ENCODE assay signal across 9 cellular contexts in genomic region chr3:17195856-17196604, GRCh38.
DNase-seq lines count a peak whose midpoint lies in the region; ATAC-seq and TF ChIP-seq lines count a peak whose summit lies in the region.
"Had no signal": no experiment of that assay in that cellular context is flagged by ENCODE, and none has a peak within 500 bp of the region (broad histone marks: within the 10 kb centered on the region; RNA-seq: fewer than 3 reads in every experiment).

No MANE protein-coding gene starts in this region.

- H3K4me3 ChIP-seq in KMS-11 (IDR thresholded peaks at IDR 0.05; ENCODE audit: insufficient read depth, low read depth, low read length) (no peak overlapping the region), endodermal cell (ENCODE audit: low read length) (no peak overlapping the region)

- H3K36me3 Mint-ChIP-seq in endodermal cell (ENCODE audit: low read depth), result peaks cover 14% of the 10 kb centered on the region

- ATAC-seq in GM21723 (IDR thresholded peaks at IDR 0.05; ENCODE audit: unreplicated experiment), result peak; percentile 83

- no peak overlapping the region for H3K4me3 Mint-ChIP-seq in endodermal cell
- H3K4me3 Mint-ChIP-seq: T-helper 1 cell treated with Interleukin-12 subunit alpha and Interleukin-12 subunit beta and Interleukin-4 antibody, amounts not matched to agents 30 μg/mL and 1 μg/mL, for 36 hours had no signal

- no peaks in the 10 kb centered on the region for H3K9me3 ChIP-seq in endodermal cell (ENCODE audit: control insufficient read depth, low read length)

- 74 to 79% methylated on average over 3 to 5 of the region's 5 CpGs for WGBS in endodermal cell (ENCODE audit: insufficient coverage in 1 of 2, insufficient read length in 1 of 2), 2 experiments

- H3K27ac ChIP-seq in KMS-11 (peak overlapping the region; percentile 64), endodermal cell (ENCODE audit: low read depth, low read length) (no peak overlapping the region)

- no peaks in the 10 kb centered on the region for H3K27me3 Mint-ChIP-seq in endodermal cell (ENCODE audit: insufficient read depth)

- in situ Hi-C loops in GM13976 (cut with MboI; ENCODE audit: low sequenced_read_pairs, unreplicated experiment), result no loop called here

- peak overlapping the region; percentile 1 for H3K27ac Mint-ChIP-seq in endodermal cell
- H3K27ac Mint-ChIP-seq: T-helper 1 cell treated with Interleukin-12 subunit alpha and Interleukin-12 subunit beta and Interleukin-4 antibody, amounts not matched to agents 30 μg/mL and 1 μg/mL, for 36 hours had no signal

- H3K4me1 ChIP-seq in KMS-11 (ENCODE audit: low read depth, poor library complexity, severe bottlenecking), result peaks cover 61% of the 10 kb centered on the region
- H3K4me1 ChIP-seq in endodermal cell (ENCODE audit: control insufficient read depth, insufficient read depth, low read length), result peaks cover 4% of the 10 kb centered on the region

- no peaks in the 10 kb centered on the region for H3K79me2 ChIP-seq in KMS-11 (ENCODE audit: insufficient read depth, low read depth)

- H3K9ac ChIP-seq in KMS-11 (no peak overlapping the region), endodermal cell (ENCODE audit: extremely low read depth, low read length, poor library complexity, severe bottlenecking) (no peak overlapping the region)

- no peaks in the 10 kb centered on the region for H3K36me3 ChIP-seq in KMS-11 (ENCODE audit: insufficient read depth)
- no peaks in the 10 kb centered on the region for H3K36me3 ChIP-seq in endodermal cell (ENCODE audit: control insufficient read depth, insufficient read depth, low read length)

- H2AFZ ChIP-seq in KMS-11 (ENCODE audit: low read depth), result no peak overlapping the region

- H3K4me1 Mint-ChIP-seq in endodermal cell, result peaks cover 21% of the 10 kb centered on the region

- DNase-seq in GM13976 (ENCODE audit: low spot score) (peak; percentile 47), endodermal cell (no peak), ureter (ENCODE audit: low spot score) (no peak), cerebellum (ENCODE audit: low spot score) (no peak), DMS114 treated with DMSO at 0.1 percent for 48 hours (lab: John Stamatoyannopoulos, UW; ENCODE audit: unreplicated experiment) (no peak)
- no peak for DNase-seq in stimulated activated CD4-positive, alpha-beta T cell treated with anti-CD3 and anti-CD28 coated beads, Interleukin-4, amount 100 ng/mL, for 4 hours

- peak; percentile 18 for TF ChIP-seq CTCF in GM13976 (IDR thresholded peaks at IDR 0.05; ENCODE audit: borderline replicate concordance, control extremely low read depth, extremely low read depth, insufficient read depth, missing control alignments)
- 0 out of 2 replicates have a peak, but pooled peaks have one; percentile 9 for TF ChIP-seq CTCF in KMS-11 (conservative IDR thresholded peaks at IDR 0.05; ENCODE audit: low read depth, low read length)
- peak; percentile 43 for TF ChIP-seq CTCF in endodermal cell (conservative IDR thresholded peaks at IDR 0.05)

- peak overlapping the region; percentile 78 for H3K4me2 ChIP-seq in KMS-11

- no peaks in the 10 kb centered on the region for H4K20me1 ChIP-seq in KMS-11 (ENCODE audit: insufficient read depth)

- no peaks in the 10 kb centered on the region for H3K9me3 Mint-ChIP-seq in endodermal cell

- H3K27me3 ChIP-seq in KMS-11 (ENCODE audit: insufficient read depth, low read depth) (no peaks in the 10 kb centered on the region), endodermal cell (ENCODE audit: control insufficient read depth, insufficient read depth, low read length, poor library complexity, severe bottlenecking) (no peaks in the 10 kb centered on the region)
